13 cellular contexts compared by ENCODE assay signal in genomic region chrX:96183843-96184242, GRCh38.
DNase-seq lines count a peak whose midpoint lies in the region; ATAC-seq, FAIRE-seq and TF ChIP-seq lines count a peak whose summit lies in the region.
"Had no signal": no experiment of that assay in that cellular context is flagged by ENCODE, and none has a peak within 500 bp of the region (broad histone marks: within the 10 kb centered on the region; RNA-seq: fewer than 3 reads in every experiment).

No MANE protein-coding gene starts in this region.

- H3K9me3 ChIP-seq in Karpas-422 (ENCODE audit: low read length) (no peaks in the 10 kb centered on the region), mammary epithelial cell (replicated peaks; ENCODE audit: insufficient read depth, low read length) (no peaks in the 10 kb centered on the region), kidney (ENCODE audit: control insufficient read depth in 1 of 2, low read length in 2 of 2) (no peaks in the 10 kb centered on the region)
- H3K9me3 ChIP-seq: right atrium auricular region had no signal

- no peak overlapping the region for H3K18ac ChIP-seq in mesendoderm (ENCODE audit: low read length)

- no peak overlapping the region for H3K4ac ChIP-seq in mesendoderm (ENCODE audit: low read depth, low read length)

- H3K56ac ChIP-seq in mesendoderm (ENCODE audit: low read length): no peak overlapping the region

- dilution Hi-C loops in mammary epithelial cell (cut with HindIII; ENCODE audit: low sequenced_read_pairs): no loop called here

- H2BK120ac ChIP-seq in mesendoderm (ENCODE audit: low read depth, low read length): no peak overlapping the region

- no peak overlapping the region for H4K5ac ChIP-seq in mesendoderm (ENCODE audit: low read length)

- H2BK15ac ChIP-seq in mesendoderm (replicated peaks; ENCODE audit: low read depth): no peak overlapping the region

- CTCF ChIA-PET in mammary epithelial cell (lab: Charles Lee; ENCODE audit: low non-redundant PET): interaction anchor here (0.7 kb wide), 2 partner anchors 255 to 1500 kb away, joined by 3 to 4 read pairs; no protein-coding TSS in a partner anchor

- H3K79me2 ChIP-seq in Karpas-422 (ENCODE audit: low read length) (no peaks in the 10 kb centered on the region), mammary epithelial cell (ENCODE audit: insufficient read depth, low read length) (no peaks in the 10 kb centered on the region), mesendoderm (ENCODE audit: control insufficient read depth, insufficient read depth, low read length) (no peaks in the 10 kb centered on the region)

- in situ Hi-C loops in mammary epithelial cell (cut with MboI; ENCODE audit: low sequenced_read_pairs in 2 of 2): loop anchor here in 1 of 2 donors (25.0 kb wide), 2 partner anchors 422 to 847 kb away; no protein-coding TSS in a partner anchor

- FAIRE-seq in kidney (lab: Jason Lieb, UNC): no peak

- H3K27me3 ChIP-seq in Karpas-422 (ENCODE audit: low read length) (no peaks in the 10 kb centered on the region), mammary epithelial cell (ENCODE audit: insufficient read depth, low read length) (no peaks in the 10 kb centered on the region), mesendoderm (ENCODE audit: insufficient read depth, low read length, poor library complexity) (no peaks in the 10 kb centered on the region)
- H3K27me3 ChIP-seq: right atrium auricular region had no signal

- no peaks in the 10 kb centered on the region for H3K79me1 ChIP-seq in mesendoderm (ENCODE audit: low read length)

- H3K23ac ChIP-seq in mesendoderm (ENCODE audit: low read length): no peak overlapping the region

- H4K20me1 ChIP-seq in Karpas-422 (ENCODE audit: insufficient read depth, low read depth, low read length) (no peaks in the 10 kb centered on the region), mammary epithelial cell (ENCODE audit: insufficient read depth, low read length) (no peaks in the 10 kb centered on the region)

- no peak overlapping the region for H4K8ac ChIP-seq in mesendoderm (ENCODE audit: low read depth, low read length)

- no peak overlapping the region for H3K27ac ChIP-seq in C4-2B
- H3K27ac ChIP-seq in Karpas-422 (ENCODE audit: low read length): no peak overlapping the region
- no peak overlapping the region for H3K27ac ChIP-seq in mammary epithelial cell (ENCODE audit: insufficient read depth, low read depth, low read length)
- H3K27ac ChIP-seq in mesendoderm (ENCODE audit: low read depth, low read length): no peak overlapping the region
- H3K27ac ChIP-seq in kidney (ENCODE audit: low read depth in 2 of 2, low read length in 2 of 2): no peak overlapping the region
- H3K27ac ChIP-seq: right atrium auricular region, SK-N-MC had no signal

- intact Hi-C loops in mammary epithelial cell (cut with micrococcal nuclease) (loop anchor here (10.0 kb wide), 1 partner anchor 839 kb away; no protein-coding TSS in a partner anchor), kidney (cut with DNase I) (no loop called here)

- 28% methylated on average over 3 of the region's 3 CpGs for WGBS in mammary epithelial cell (ENCODE audit: low coverage, missing lambda C conversion rate)
- no CpG with 5 or more reads among the region's 3 CpGs for WGBS in mesendoderm (ENCODE audit: extremely low coverage, insufficient coverage, low lambda C conversion rate)

- no peak overlapping the region for H2AK5ac ChIP-seq in mesendoderm (ENCODE audit: low read length)

- ATAC-seq in HG02973 (IDR thresholded peaks at IDR 0.05; ENCODE audit: unreplicated experiment) (no peak), HG02623 (IDR thresholded peaks at IDR 0.05; ENCODE audit: unreplicated experiment) (no peak)
- ATAC-seq: activated CD8-positive, alpha-beta memory T cell treated with anti-CD3 and anti-CD28 coated beads, Interleukin-2, amount 10 ng/mL, durations not matched to agents 7 days and 5 days had no signal

- H3K4me1 ChIP-seq in Karpas-422 (ENCODE audit: low read length) (no peaks in the 10 kb centered on the region), mammary epithelial cell (ENCODE audit: insufficient read depth, low read length) (peaks cover 11% of the 10 kb centered on the region), mesendoderm (ENCODE audit: control insufficient read depth, low read depth, low read length) (no peaks in the 10 kb centered on the region), kidney (ENCODE audit: control insufficient read depth in 1 of 2, insufficient read depth in 1 of 2, low read depth in 1 of 2, low read length in 2 of 2) (no peaks in the 10 kb centered on the region)
- H3K4me1 ChIP-seq: right atrium auricular region had no signal

- no peak overlapping the region for H3K4me3 ChIP-seq in Karpas-422 (ENCODE audit: low read length)
- H3K4me3 ChIP-seq in mammary epithelial cell (replicated peaks in 1 of 3; ENCODE audit: insufficient read depth in 1 of 3, low read depth in 2 of 3, low read length in 3 of 3): no peak overlapping the region
- no peak overlapping the region for H3K4me3 ChIP-seq in mesendoderm (ENCODE audit: low read length)
- H3K4me3 ChIP-seq in kidney (ENCODE audit: low read length in 2 of 2): no peak overlapping the region
- H3K4me3 ChIP-seq: right atrium auricular region, SK-N-MC had no signal

- no TSS peak for BruUV-seq in mammary epithelial cell (replicated peaks; lab: Mats Ljungman, UMichigan)

- H2AFZ ChIP-seq in Karpas-422 (ENCODE audit: low read length) (no peak overlapping the region), mammary epithelial cell (ENCODE audit: low read depth, low read length) (no peak overlapping the region)

- H2BK5ac ChIP-seq in mesendoderm (ENCODE audit: low read length): no peak overlapping the region

- H3K36me3 ChIP-seq in Karpas-422 (ENCODE audit: insufficient read depth, low read length) (no peaks in the 10 kb centered on the region), mammary epithelial cell (ENCODE audit: insufficient read depth, low read length) (no peaks in the 10 kb centered on the region), mesendoderm (ENCODE audit: control insufficient read depth, insufficient read depth, low read length) (no peaks in the 10 kb centered on the region), kidney (ENCODE audit: control insufficient read depth in 1 of 2, insufficient read depth in 2 of 2, low read length in 2 of 2) (no peaks in the 10 kb centered on the region)
- H3K36me3 ChIP-seq: right atrium auricular region had no signal

- H3K4me2 ChIP-seq in Karpas-422 (ENCODE audit: low read depth, low read length, poor library complexity, severe bottlenecking): no peak overlapping the region
- no peak overlapping the region for H3K4me2 ChIP-seq in mammary epithelial cell (ENCODE audit: insufficient read depth, low read depth, low read length)
- no peak overlapping the region for H3K4me2 ChIP-seq in mesendoderm (ENCODE audit: low read length)

- H3K9me2 ChIP-seq in Karpas-422 (replicated peaks; ENCODE audit: insufficient read depth, low read length): no peaks in the 10 kb centered on the region

- TF ChIP-seq CTCF in C4-2B (conservative IDR thresholded peaks at IDR 0.05): peak; percentile 66
- TF ChIP-seq CTCF in mammary epithelial cell (conservative IDR thresholded peaks at IDR 0.05 in 1 of 2, IDR thresholded peaks at IDR 0.05 in 1 of 2; ENCODE audit: extremely low read depth in 1 of 2, insufficient read depth in 1 of 2, low read depth in 1 of 2, low read length in 2 of 2): peak; percentile 46 to 66
- no peak for TF ChIP-seq CTCF in kidney (IDR thresholded peaks at IDR 0.05; ENCODE audit: borderline replicate concordance, extremely low read depth, insufficient read depth)

- H3K9ac ChIP-seq in Karpas-422 (ENCODE audit: low read length): no peak overlapping the region
- H3K9ac ChIP-seq in mammary epithelial cell (ENCODE audit: insufficient read depth, low read length): no peak overlapping the region
- no peak overlapping the region for H3K9ac ChIP-seq in mesendoderm (ENCODE audit: low read length)
- H3K9ac ChIP-seq in kidney (ENCODE audit: low read length in 2 of 2): no peak overlapping the region

- DNase-seq in Karpas-422 (peak; percentile 48), mammary epithelial cell (no peak), mesendoderm (peak; percentile 41), kidney (no peak)
- DNase-seq in activated CD4-positive, alpha-beta T cell treated with anti-CD3 and anti-CD28 coated beads for 48 hours: no peak
- DNase-seq: activated CD8-positive, alpha-beta memory T cell treated with anti-CD3 and anti-CD28 coated beads, Interleukin-2, amount 10 ng/mL, durations not matched to agents 7 days and 5 days; DMS79 treated with DMSO at 0.1 percent for 48 hours; stimulated activated CD8-positive, alpha-beta memory T cell treated with anti-CD3 and anti-CD28 coated beads, Interleukin-4, amount 100 ng/mL, for 48 hours had no signal

Comparison
In these comparisons a context has a peak if more than half of its experiments do, and no peak if none do; other contexts are left out.
1. DNase-seq: peak in Karpas-422 (single experiment) and mesendoderm (single experiment); none in mammary epithelial cell (single experiment), kidney (single experiment) and activated CD4-positive, alpha-beta T cell treated with anti-CD3 and anti-CD28 coated beads for 48 hours (single experiment).